ENCODE assay signal across 23 cellular contexts in the genomic region with DNA sequence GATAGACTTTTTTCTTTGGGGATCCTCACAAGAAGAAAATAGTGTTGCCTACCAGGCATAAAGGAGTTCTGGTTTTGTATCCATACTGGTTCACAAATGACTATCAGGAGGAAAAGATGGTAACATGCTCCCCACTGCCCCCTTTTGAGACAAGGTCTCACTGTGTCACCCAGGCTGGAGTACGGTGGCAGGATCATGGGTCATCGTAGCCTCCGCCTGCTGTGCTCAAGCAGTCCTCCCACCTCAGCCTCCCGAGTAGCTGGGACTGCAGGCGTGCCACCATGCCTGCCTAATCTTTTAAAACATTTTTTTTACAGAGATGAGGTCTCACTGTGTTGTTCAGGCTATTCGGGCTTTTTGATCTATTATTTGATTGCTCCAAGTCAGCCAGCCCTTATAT.
"Had no signal": no experiment of that assay in that cellular context is flagged by ENCODE, and none has a peak within 500 bp of the region (broad histone marks: within the 10 kb centered on the region; RNA-seq: fewer than 3 reads in every experiment).

No MANE protein-coding gene starts in this region.

- H3K36me3 ChIP-seq: gastrocnemius medialis, left lung, lower lobe of right lung, neural progenitor cell, ovary, right atrium auricular region had no signal

- H3K27ac Mint-ChIP-seq: memory B cell; mesothelial cell of epicardium; natural killer cell treated with Interleukin-12 subunit alpha and Interleukin-12 subunit beta and Interleukin-15 and Interleukin-18, amount 100 ng/mL, for 72 hours; neural progenitor cell; type B pancreatic cell had no signal

- H3K27me3 Mint-ChIP-seq: memory B cell; natural killer cell treated with Interleukin-12 subunit alpha and Interleukin-12 subunit beta and Interleukin-15 and Interleukin-18, amount 100 ng/mL, for 72 hours; type B pancreatic cell had no signal

- H3K9ac ChIP-seq: neural progenitor cell had no signal

- H3K27me3 ChIP-seq: dorsolateral prefrontal cortex, gastrocnemius medialis, left lung, neural progenitor cell, ovary, right atrium auricular region had no signal

- H3K9me3 ChIP-seq: gastrocnemius medialis, left lung, lower lobe of right lung, ovary, right atrium auricular region had no signal

- H3K36me3 Mint-ChIP-seq: memory B cell; mesothelial cell of epicardium; natural killer cell treated with Interleukin-12 subunit alpha and Interleukin-12 subunit beta and Interleukin-15 and Interleukin-18, amount 100 ng/mL, for 72 hours; neural progenitor cell; type B pancreatic cell had no signal

- H3K4me2 ChIP-seq: neural progenitor cell had no signal

- H2AFZ ChIP-seq: neural progenitor cell had no signal

- H3K4me3 Mint-ChIP-seq: memory B cell; mesothelial cell of epicardium; natural killer cell treated with Interleukin-12 subunit alpha and Interleukin-12 subunit beta and Interleukin-15 and Interleukin-18, amount 100 ng/mL, for 72 hours; neural progenitor cell; type B pancreatic cell had no signal

- H3K27ac ChIP-seq: gastrocnemius medialis, left lung, lower lobe of right lung, ovary, right atrium auricular region had no signal

- ATAC-seq: esophagus mucosa; gastrocnemius medialis; natural killer cell treated with Interleukin-12 subunit alpha and Interleukin-12 subunit beta and Interleukin-15 and Interleukin-18, amount 100 ng/mL, for 72 hours had no signal

- FAIRE-seq: endometrium, keratinocyte, small intestine, urothelium cell line had no signal

- H3K4me3 ChIP-seq: dorsolateral prefrontal cortex, gastrocnemius medialis, left lung, lower lobe of right lung, neural progenitor cell, ovary, right atrium auricular region had no signal

- DNase-seq: cortex of kidney; dorsolateral prefrontal cortex; effector CD8-positive, alpha-beta T cell; gastrocnemius medialis; head of caudate nucleus; hypothalamus; left lung; lower lobe of right lung; nucleus accumbens; ovary; small intestine; stimulated activated CD4-positive, alpha-beta T cell treated with anti-CD3 and anti-CD28 coated beads, Interleukin-12 subunit alpha, Interleukin-12 subunit beta, amount 100 ng/mL, for 4 hours; stimulated activated naive CD4-positive, alpha-beta T cell treated with Interleukin-2 at 50 U/mL for 16 hours had no signal

- H3K9me3 Mint-ChIP-seq: memory B cell; mesothelial cell of epicardium; natural killer cell treated with Interleukin-12 subunit alpha and Interleukin-12 subunit beta and Interleukin-15 and Interleukin-18, amount 100 ng/mL, for 72 hours; neural progenitor cell; type B pancreatic cell had no signal
